In genomic region chr11:131538322-131538721, GRCh38 we compare ENCODE assay signal across 27 cellular contexts.
"Had no signal": no experiment of that assay in that cellular context is flagged by ENCODE, and none has a peak within 500 bp of the region (broad histone marks: within the 10 kb centered on the region; RNA-seq: fewer than 3 reads in every experiment).

No MANE protein-coding gene starts in this region.

- H3K27me3 ChIP-seq: colonic mucosa, foreskin keratinocyte, right atrium auricular region, tibial nerve, upper lobe of left lung had no signal

- DNase-seq: colonic mucosa; effector memory CD4-positive, alpha-beta T cell; foreskin keratinocyte; heart left ventricle; kidney; left cardiac atrium; left lung; mesenchymal stem cell; mucosa of descending colon; naive B cell; stimulated activated CD4-positive, alpha-beta T cell treated with anti-CD3 and anti-CD28 coated beads, Interleukin-12 subunit alpha, Interleukin-12 subunit beta, amount 100 ng/mL, for 4 hours; stimulated activated CD4-positive, alpha-beta T cell treated with anti-CD3 and anti-CD28 coated beads, Interleukin-1b, Interleukin-23, amount 100 ng/mL, for 48 hours; stimulated activated CD4-positive, alpha-beta T cell treated with anti-CD3 and anti-CD28 coated beads, Interleukin-4, amount 100 ng/mL, for 1 hour; stimulated activated CD8-positive, alpha-beta memory T cell treated with anti-CD3 and anti-CD28 coated beads, Interleukin-4, amount 100 ng/mL, for 48 hours; stimulated activated naive CD4-positive, alpha-beta T cell; stimulated activated naive CD8-positive, alpha-beta T cell treated with anti-CD3 and anti-CD28 coated beads, Interleukin-15, amount 100 ng/mL, for 72 hours; upper lobe of left lung had no signal

- H3K36me3 ChIP-seq: colonic mucosa, esophagus muscularis mucosa, gastroesophageal sphincter, heart left ventricle, left lung, prostate gland, right atrium auricular region, thoracic aorta, tibial nerve, upper lobe of left lung had no signal

- H3K4me3 ChIP-seq: colonic mucosa, esophagus muscularis mucosa, gastroesophageal sphincter, heart left ventricle, hepatocyte, left lung, mucosa of descending colon, prostate gland, right atrium auricular region, smooth muscle cell, thoracic aorta, tibial nerve, upper lobe of left lung had no signal

- H3K4me1 ChIP-seq: colonic mucosa, esophagus muscularis mucosa, foreskin keratinocyte, gastroesophageal sphincter, heart left ventricle, left lung, prostate gland, right atrium auricular region, tibial nerve, upper lobe of left lung had no signal

- ATAC-seq: foreskin keratinocyte; gastroesophageal sphincter; heart left ventricle; left cardiac atrium; left lung; mucosa of descending colon; natural killer cell treated with Interleukin-12 subunit alpha and Interleukin-12 subunit beta and Interleukin-15 and Interleukin-18, amount 100 ng/mL, for 72 hours; sciatic nerve; stimulated activated naive CD8-positive, alpha-beta T cell treated with anti-CD3 and anti-CD28 coated beads, Interleukin-15, amount 100 ng/mL, for 72 hours had no signal

- H3K9me3 ChIP-seq: colonic mucosa, left lung, mucosa of descending colon, prostate gland, thoracic aorta, tibial nerve, upper lobe of left lung had no signal

- H3K27ac ChIP-seq: colonic mucosa, esophagus muscularis mucosa, foreskin keratinocyte, gastroesophageal sphincter, heart left ventricle, hepatocyte, left lung, prostate gland, right atrium auricular region, thoracic aorta, tibial nerve, upper lobe of left lung had no signal
